In the genomic region with DNA sequence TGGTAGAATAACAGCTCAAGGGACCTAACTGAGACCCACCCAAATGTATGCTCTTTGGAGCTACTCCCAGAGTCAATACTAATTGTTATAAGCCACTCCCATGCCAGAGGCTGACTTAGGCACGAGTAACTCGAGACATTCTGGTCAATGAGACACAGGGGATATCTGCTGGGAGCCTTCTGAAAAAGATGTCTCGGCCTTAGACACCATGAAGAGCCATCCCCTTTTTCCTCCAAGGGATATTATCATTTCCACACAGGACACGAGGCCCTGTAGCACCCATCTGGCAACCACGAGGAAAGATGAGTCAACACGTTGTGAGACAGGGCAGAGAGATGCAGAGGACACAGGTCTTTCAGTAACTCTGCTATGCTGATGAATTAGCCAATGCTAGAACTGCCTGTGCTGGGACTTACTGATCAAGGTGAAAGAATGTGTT, we compare ENCODE assay signal across 8 cellular contexts. TPM values are rescaled to one million over a fixed set of nuclear protein-coding genes. Genes with fewer than 3 reads are reported as not detected.
DNase-seq lines count a peak whose midpoint lies in the region; ATAC-seq and TF ChIP-seq lines count a peak whose summit lies in the region.

No MANE protein-coding gene starts in this region.

- H3K4me3 Mint-ChIP-seq in activated T-helper 17 cell treated with anti-CD3 and anti-CD28 coated beads, Interleukin-2, amount 50 U/mL, for 72 hours: peak overlapping the region; percentile 68

- no peaks in the 10 kb centered on the region for H3K27me3 Mint-ChIP-seq in activated T-helper 17 cell treated with anti-CD3 and anti-CD28 coated beads, Interleukin-2, amount 50 U/mL, for 72 hours

- peaks cover 62% of the 10 kb centered on the region for H3K36me3 Mint-ChIP-seq in activated T-helper 17 cell treated with anti-CD3 and anti-CD28 coated beads, Interleukin-2, amount 50 U/mL, for 72 hours (ENCODE audit: low read depth)

- POLR2A ChIA-PET in HEK293T (lab: Yijun Ruan, JAX): interaction anchor here (0.9 kb wide), 1 partner anchor 60 kb away, joined by 4 read pairs; no protein-coding TSS in a partner anchor

- no peaks in the 10 kb centered on the region for H3K36me3 ChIP-seq in tibial nerve

- peak in 1 of 2 donors; percentile 73 for TF ChIP-seq EP300 in tibial nerve (IDR thresholded peaks at IDR 0.05)

- peaks cover 52% of the 10 kb centered on the region for H3K4me1 Mint-ChIP-seq in activated T-helper 17 cell treated with anti-CD3 and anti-CD28 coated beads, Interleukin-2, amount 50 U/mL, for 72 hours

- TF ChIP-seq POLR2A in tibial nerve (IDR thresholded peaks at IDR 0.05): no peak

- H3K4me1 ChIP-seq in right cardiac atrium (ENCODE audit: control insufficient read depth, insufficient read depth, low read length): peaks cover 23% of the 10 kb centered on the region
- peaks cover 0 to 75% (median 29%) of the 10 kb centered on the region in 4 donors for H3K4me1 ChIP-seq in tibial nerve

- H3K27me3 ChIP-seq in right cardiac atrium (ENCODE audit: control insufficient read depth, insufficient read depth) (no peaks in the 10 kb centered on the region), tibial nerve (no peaks in the 10 kb centered on the region)

- ATAC-seq in activated T-helper 17 cell treated with anti-CD3 and anti-CD28 coated beads, Interleukin-2, amount 50 U/mL, for 72 hours (replicated peaks): peak; percentile 80
- ATAC-seq in right cardiac atrium (no peak), GM19395 (IDR thresholded peaks at IDR 0.05; ENCODE audit: unreplicated experiment) (no peak), HG03025 (IDR thresholded peaks at IDR 0.05; ENCODE audit: low FRiP score, unreplicated experiment) (no peak)

- no peak overlapping the region for H3K4me3 ChIP-seq in right cardiac atrium (ENCODE audit: low read length)
- H3K4me3 ChIP-seq in tibial nerve: no peak overlapping the region

- H3K27ac Mint-ChIP-seq in activated T-helper 17 cell treated with anti-CD3 and anti-CD28 coated beads, Interleukin-2, amount 50 U/mL, for 72 hours: peak overlapping the region; percentile 87

- CTCF ChIA-PET in HEK293T (lab: Yijun Ruan, JAX): no interaction called here

- intact Hi-C loops in right cardiac atrium (cut with DNase I): loop anchor here in 1 of 4 donors (5.0 kb wide), 1 partner anchor 46 kb away; no protein-coding TSS in a partner anchor

- 37% methylated on average over 6 of the region's 6 CpGs for WGBS in right cardiac atrium
- WGBS in tibial nerve, 2 donors: 25 to 31% methylated on average over 6 of the region's 6 CpGs

- no peaks in the 10 kb centered on the region for H3K9me3 Mint-ChIP-seq in activated T-helper 17 cell treated with anti-CD3 and anti-CD28 coated beads, Interleukin-2, amount 50 U/mL, for 72 hours

- no peaks in the 10 kb centered on the region for H3K9me3 ChIP-seq in right cardiac atrium (ENCODE audit: control insufficient read depth, low read length)
- no peaks in the 10 kb centered on the region for H3K9me3 ChIP-seq in tibial nerve

- DNase-seq in stimulated activated CD4-positive, alpha-beta T cell treated with anti-CD3 and anti-CD28 coated beads, Interleukin-15, amount 100 ng/mL, for 24 hours: peak; percentile 60
- DNase-seq in stimulated activated CD4-positive, alpha-beta T cell treated with anti-CD3 and anti-CD28 coated beads, Interleukin-2, amount 100 ng/mL, for 24 hours: no peak
- DNase-seq in right cardiac atrium (no peak), tibial nerve (ENCODE audit: low spot score in 2 of 2) (peak in 1 of 2 donors; percentile 61), HEK293T (ENCODE audit: extremely low spot score) (no peak)

- no peak for TF ChIP-seq CTCF in tibial nerve (IDR thresholded peaks at IDR 0.05)

- H3K27ac ChIP-seq in right cardiac atrium (ENCODE audit: low read length) (peak overlapping the region; percentile 31), tibial nerve (peak overlapping the region in 3 of 4 donors; percentile 50 to 82 (median 79))

TF ChIP-seq in HEK293T, 16 proteins besides CTCF, POLR2A, EP300 and RAD21:
- TF ChIP-seq ARNT (IDR thresholded peaks at IDR 0.05) (no peak), CTBP1 (IDR thresholded peaks at IDR 0.05; ENCODE audit: borderline replicate concordance) (no peak), SUZ12 (IDR thresholded peaks at IDR 0.05) (no peak), HDGF (IDR thresholded peaks at IDR 0.05; ENCODE audit: borderline replicate concordance) (no peak), NFRKB (IDR thresholded peaks at IDR 0.05) (no peak)

RNA-seq across cellular contexts. Expression of gene ITPKB, which starts 30.7 kb away (rescaled TPM):
- total RNA-seq in activated T-helper 17 cell treated with anti-CD3 and anti-CD28 coated beads, Interleukin-2, amount 50 U/mL, for 72 hours: 10 to 100 TPM; 30.1 to 39.2 TPM
- total RNA-seq in right cardiac atrium: 10 to 100 TPM in 2 of 4 donors, 1 to 10 TPM in 2; 9.6 to 15.4 (median 11.1) TPM
- polyA plus RNA-seq in right cardiac atrium: 9.6 TPM
- 10 to 100 TPM; 49.2 to 82.0 (median 52.7) TPM for total RNA-seq in tibial nerve
